ENCODE assay signal across 25 cellular contexts in the genomic region with DNA sequence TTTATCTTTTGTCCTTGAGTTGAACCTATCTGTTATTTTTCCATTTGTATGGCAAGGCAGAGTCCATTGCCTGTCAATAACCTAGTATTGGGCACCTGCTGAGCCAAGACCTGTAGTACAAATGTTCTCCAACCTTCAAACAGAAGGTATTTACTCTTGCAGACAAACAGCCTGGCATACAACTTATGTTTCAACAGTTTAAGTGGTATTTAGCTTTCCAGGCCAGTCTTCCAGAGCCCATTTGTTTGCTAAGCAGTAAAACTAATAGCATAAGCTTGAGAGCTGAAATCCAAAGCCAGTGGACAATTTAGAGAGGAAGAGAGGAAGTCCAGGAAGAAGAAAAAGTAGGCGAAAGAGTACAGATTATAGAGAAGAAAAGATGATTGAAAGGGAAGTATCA.
DNase-seq lines count a peak whose midpoint lies in the region; TF ChIP-seq lines count a peak whose summit lies in the region.
"Had no signal": no experiment of that assay in that cellular context is flagged by ENCODE, and none has a peak within 500 bp of the region (broad histone marks: within the 10 kb centered on the region; RNA-seq: fewer than 3 reads in every experiment).

No MANE protein-coding gene starts in this region.

- no peak overlapping the region for H3K23ac ChIP-seq in H9 (ENCODE audit: insufficient read length, low read depth, low read length)

- no peak overlapping the region for H2AK5ac ChIP-seq in H9 (ENCODE audit: insufficient read length, low read length)

- H3K4me3 Mint-ChIP-seq in H9, result no peak overlapping the region
- H3K4me3 Mint-ChIP-seq: IgD-negative memory B cell had no signal

- H2BK12ac ChIP-seq in H9 (ENCODE audit: insufficient read length, low read depth, low read length), result no peak overlapping the region

- H3K79me2 ChIP-seq in H9 (ENCODE audit: insufficient read depth, low read length), result no peaks in the 10 kb centered on the region
- no peaks in the 10 kb centered on the region for H3K79me2 ChIP-seq in hepatocyte

- H3K9ac ChIP-seq in H9 (ENCODE audit: extremely low read depth, insufficient read length, low read length), result no peak overlapping the region
- H3K9ac ChIP-seq: KMS-11 had no signal

- H2BK15ac ChIP-seq in H9 (ENCODE audit: low read depth, low read length), result no peak overlapping the region

- H3K4me1 Mint-ChIP-seq in H9, result no peaks in the 10 kb centered on the region
- H3K4me1 Mint-ChIP-seq: IgD-negative memory B cell had no signal

- no peak overlapping the region for H3T11ph ChIP-seq in H9 (ENCODE audit: low read length)

- H3K36me3 Mint-ChIP-seq in H9 (ENCODE audit: insufficient read depth in 1 of 3, low read depth in 3 of 3), result no peaks in the 10 kb centered on the region
- H3K36me3 Mint-ChIP-seq: IgD-negative memory B cell had no signal

- H3K4me2 ChIP-seq in H9 (ENCODE audit: insufficient read depth, insufficient read length, low read length) (no peak overlapping the region), hepatocyte (no peak overlapping the region)
- H3K4me2 ChIP-seq: KMS-11 had no signal

- H3K27ac Mint-ChIP-seq in H9, result no peak overlapping the region
- H3K27ac Mint-ChIP-seq: IgD-negative memory B cell had no signal

- no CpG with 5 or more reads among the region's 1 CpG for WGBS in H9 (ENCODE audit: extremely low coverage, insufficient read length, low lambda C conversion rate)
- WGBS in hepatocyte (ENCODE audit: low lambda C conversion rate, missing lambda C conversion rate), result 63% methylated on average over 1 of the region's 1 CpG

- H4K5ac ChIP-seq in H9 (ENCODE audit: insufficient read length, low read depth, low read length), result no peak overlapping the region

- no peak overlapping the region for H3K27ac ChIP-seq in ascending aorta
- no peak overlapping the region for H3K27ac ChIP-seq in H9 (ENCODE audit: insufficient read length, low read depth, low read length)
- H3K27ac ChIP-seq in hepatocyte, result no peak overlapping the region
- H3K27ac ChIP-seq: KMS-11, SJSA1 had no signal

- H3K9me3 ChIP-seq in ascending aorta (no peaks in the 10 kb centered on the region), H9 (ENCODE audit: control insufficient read depth, low read depth, low read length) (no peaks in the 10 kb centered on the region), hepatocyte (ENCODE audit: low read depth) (no peaks in the 10 kb centered on the region)
- H3K9me3 ChIP-seq: SJSA1 had no signal

- TF ChIP-seq CTCF in ascending aorta (IDR thresholded peaks at IDR 0.05) (no peak), H9 (conservative IDR thresholded peaks at IDR 0.05) (no peak), hepatocyte (IDR thresholded peaks at IDR 0.05; ENCODE audit: poor library complexity) (no peak)

- H3K23me2 ChIP-seq in H9 (ENCODE audit: insufficient read length, low read depth, low read length, poor library complexity, severe bottlenecking), result no peaks in the 10 kb centered on the region

- no peaks in the 10 kb centered on the region for H4K20me1 ChIP-seq in H9 (ENCODE audit: control insufficient read depth, insufficient read depth, insufficient read length)
- H4K20me1 ChIP-seq in hepatocyte (ENCODE audit: insufficient read depth, poor library complexity, severe bottlenecking), result no peaks in the 10 kb centered on the region

- no peak overlapping the region for H3K14ac ChIP-seq in H9 (ENCODE audit: insufficient read depth, low read length)

- no peak overlapping the region for H3K4me3 ChIP-seq in ascending aorta
- H3K4me3 ChIP-seq in hepatocyte, result no peak overlapping the region
- H3K4me3 ChIP-seq: GM12878, SJSA1 had no signal

- no peak overlapping the region for H2BK5ac ChIP-seq in H9 (ENCODE audit: insufficient read length, low read length)

- H3K27me3 ChIP-seq in ascending aorta (no peaks in the 10 kb centered on the region), H9 (ENCODE audit: insufficient read depth, low read length) (no peaks in the 10 kb centered on the region), hepatocyte (no peaks in the 10 kb centered on the region)
- H3K27me3 ChIP-seq: SJSA1 had no signal

- no peaks in the 10 kb centered on the region for H3K9me2 ChIP-seq in hepatocyte (replicated peaks; ENCODE audit: insufficient read depth)

- peaks cover 4 to 66% of the 10 kb centered on the region in 2 experiments; a peak in 4 of 5 replicates for H3K9me3 Mint-ChIP-seq in H9

- no peaks in the 10 kb centered on the region for H3K79me1 ChIP-seq in H9 (ENCODE audit: insufficient read depth, low read depth, low read length, poor library complexity, severe bottlenecking)

- H2BK120ac ChIP-seq in H9 (ENCODE audit: low read depth, low read length, poor library complexity, severe bottlenecking), result no peak overlapping the region

- H2AFZ ChIP-seq in H9 (ENCODE audit: low read length) (no peak overlapping the region), hepatocyte (no peak overlapping the region)

- H3K4me1 ChIP-seq in ascending aorta (no peaks in the 10 kb centered on the region), H9 (ENCODE audit: insufficient read depth, low read length) (no peaks in the 10 kb centered on the region), hepatocyte (ENCODE audit: insufficient read depth) (no peaks in the 10 kb centered on the region)
- H3K4me1 ChIP-seq: SJSA1 had no signal

- no peak overlapping the region for H2BK20ac ChIP-seq in H9 (ENCODE audit: low read depth, low read length, poor library complexity, severe bottlenecking)

- H3K56ac ChIP-seq in H9 (ENCODE audit: insufficient read length, low read depth, low read length), result no peak overlapping the region

- no peak overlapping the region for H3K4ac ChIP-seq in H9 (ENCODE audit: low read depth, low read length)

- no peak overlapping the region for H4K8ac ChIP-seq in H9 (replicated peaks; ENCODE audit: insufficient read length, low read depth, low read length)

- no peak overlapping the region for H3K18ac ChIP-seq in H9 (ENCODE audit: insufficient read length, low read depth, low read length)

- intact Hi-C loops in ascending aorta (cut with DNase I), result no loop called here

- H4K91ac ChIP-seq in H9 (ENCODE audit: insufficient read length, low read depth, low read length), result no peak overlapping the region

- H3K27me3 Mint-ChIP-seq in H9 (ENCODE audit: low read depth), result no peaks in the 10 kb centered on the region
- H3K27me3 Mint-ChIP-seq: IgD-negative memory B cell had no signal

- DNase-seq in COLO668 (lab: John Stamatoyannopoulos, UW; ENCODE audit: unreplicated experiment), result peak; percentile 18
- DNase-seq in DMS53 treated with DMSO at 0.1 percent for 48 hours (lab: John Stamatoyannopoulos, UW; ENCODE audit: unreplicated experiment), result peak; percentile 71
- peak; percentile 33 for DNase-seq in NCI-H2029 (lab: John Stamatoyannopoulos, UW)
- peak; percentile 89 for DNase-seq in NCI-H748 treated with DMSO at 0.1 percent for 48 hours (lab: John Stamatoyannopoulos, UW)
- DNase-seq in activated T-cell treated with anti-CD3 and anti-CD28 coated beads, Interleukin-2, amount 50 U/mL, for 1 hour, result no peak
- DNase-seq in ascending aorta (ENCODE audit: low spot score in 2 of 2), result no peak
- no peak for DNase-seq in H9
- no peak for DNase-seq in hepatocyte (ENCODE audit: low spot score)
- DNase-seq: DMS79, EL, GDM1, GOT3, HCEC 1CT, NCI-H1048, NCI-H146, NCI-H1930, NCI-H2171, NCI-H226, NCI-H524, PC-3, T-helper 2 cell had no signal

- no peaks in the 10 kb centered on the region for H3K36me3 ChIP-seq in ascending aorta
- no peaks in the 10 kb centered on the region for H3K36me3 ChIP-seq in hepatocyte (replicated peaks; ENCODE audit: insufficient read depth, low read depth)
- H3K36me3 ChIP-seq: SJSA1 had no signal

Comparison
In these comparisons a context has a peak if more than half of its experiments do, and no peak if none do; other contexts are left out.
1. DNase-seq: peak in COLO668 (single experiment), DMS53 treated with DMSO at 0.1 percent for 48 hours (single experiment), NCI-H2029 (single experiment) and NCI-H748 treated with DMSO at 0.1 percent for 48 hours (single experiment); none in activated T-cell treated with anti-CD3 and anti-CD28 coated beads, Interleukin-2, amount 50 U/mL, for 1 hour (single experiment), ascending aorta (0 of 2), H9 (single experiment) and hepatocyte (single experiment).